16 cellular contexts compared by ENCODE assay signal in genomic region chr11:119307974-119308373, GRCh38. TPM values are rescaled to one million over a fixed set of nuclear protein-coding genes. Genes with fewer than 3 reads are reported as not detected.
"Had no signal": no experiment of that assay in that cellular context is flagged by ENCODE, and none has a peak within 500 bp of the region (broad histone marks: within the 10 kb centered on the region; RNA-seq: fewer than 3 reads in every experiment).

No MANE protein-coding gene starts in this region.

- H3K36me3 ChIP-seq: cardiac muscle cell, colonic mucosa, ovary had no signal

- H3K4me1 ChIP-seq: colonic mucosa had no signal

- H3K4me3 ChIP-seq: cardiac muscle cell, colonic mucosa, ovary had no signal

- H3K27ac ChIP-seq: colonic mucosa had no signal

- DNase-seq: activated CD4-positive, alpha-beta memory T cell treated with anti-CD3 and anti-CD28 coated beads for 36 hours; activated CD8-positive, alpha-beta memory T cell treated with anti-CD3 and anti-CD28 coated beads, Interleukin-2, amount 50 U/mL, for 4 hours; activated gamma-delta T cell treated with Interleukin-2 at 50 U/mL for 16 hours; activated T-cell treated with anti-CD3 and anti-CD28 coated beads, Interleukin-2, amount 50 U/mL, for 72 hours; colonic mucosa; effector memory CD4-positive, alpha-beta T cell; immature natural killer cell; left colon; mammary epithelial cell; ovary; stimulated activated CD4-positive, alpha-beta T cell treated with anti-CD3 and anti-CD28 coated beads, Interleukin-15, amount 100 ng/mL, for 24 hours; stimulated activated CD4-positive, alpha-beta T cell treated with anti-CD3 and anti-CD28 coated beads, Interleukin-4, amount 100 ng/mL, for 4 hours had no signal

- H3K9me3 ChIP-seq: colonic mucosa, ovary had no signal

- H3K27me3 ChIP-seq: cardiac muscle cell, colonic mucosa, ovary had no signal

RNA-seq across cellular contexts. Expression of gene MCAM, which starts 9.0 kb away (rescaled TPM):
- polyA plus RNA-seq: immature natural killer cell had no signal

RNA-seq across cellular contexts. Expression of gene C1QTNF5, which starts 32.7 kb away (rescaled TPM):
- total RNA-seq: activated CD4-positive, alpha-beta memory T cell treated with anti-CD3 and anti-CD28 coated beads for 36 hours; activated T-cell treated with anti-CD3 and anti-CD28 coated beads, Interleukin-2, amount 50 U/mL, for 72 hours; SK-MEL-5 had no signal
- polyA plus RNA-seq: immature natural killer cell, neural cell had no signal

RNA-seq across cellular contexts. Expression of gene MFRP, which starts 38.5 kb away (rescaled TPM):
- total RNA-seq: activated CD4-positive, alpha-beta memory T cell treated with anti-CD3 and anti-CD28 coated beads for 36 hours; activated T-cell treated with anti-CD3 and anti-CD28 coated beads, Interleukin-2, amount 50 U/mL, for 72 hours; cardiac muscle cell; colonic mucosa; left colon; mammary epithelial cell; SK-MEL-5; skeletal muscle tissue had no signal
- polyA plus RNA-seq: cardiac muscle cell, immature natural killer cell, mammary epithelial cell, neural cell, ovary had no signal
